In genomic region chr7:102008535-102009262, GRCh38 we compare ENCODE assay signal across 2 cellular contexts.
TF ChIP-seq lines count a peak whose summit lies in the region.

No MANE protein-coding gene starts in this region.

TF ChIP-seq in H1, 55 proteins besides CTCF, POLR2A, EP300 and RAD21:
- TF ChIP-seq TCF12 (IDR thresholded peaks at IDR 0.05; ENCODE audit: low read depth, low read length) (no peak), JUN (IDR thresholded peaks at IDR 0.05; ENCODE audit: low read depth, low read length) (no peak), RXRA (IDR thresholded peaks at IDR 0.05; ENCODE audit: insufficient read depth, low read depth, low read length) (no peak), CEBPB (IDR thresholded peaks at IDR 0.05; ENCODE audit: low read depth, low read length) (no peak), ATF3 (IDR thresholded peaks at IDR 0.05; ENCODE audit: insufficient read depth, low read depth, low read length) (no peak)

TF ChIP-seq in GM12891, 5 proteins besides CTCF, POLR2A, EP300 and RAD21:
- TF ChIP-seq POU2F2 (IDR thresholded peaks at IDR 0.05; ENCODE audit: low read depth, low read length): no peak
- no peak for TF ChIP-seq POLR2AphosphoS5 (IDR thresholded peaks at IDR 0.05; ENCODE audit: low read depth, low read length)
- TF ChIP-seq PAX5 (IDR thresholded peaks at IDR 0.05; ENCODE audit: insufficient read depth, low read length, severe bottlenecking): no peak
